Comparison of ENCODE assay signal across 8 cellular contexts in genomic region chr7:150755473-150756099, GRCh38. TPM values are rescaled to one million over a fixed set of nuclear protein-coding genes. Genes with fewer than 3 reads are reported as not detected.
DNase-seq lines count a peak whose midpoint lies in the region; ATAC-seq and TF ChIP-seq lines count a peak whose summit lies in the region.
"Had no signal": no experiment of that assay in that cellular context is flagged by ENCODE, and none has a peak within 500 bp of the region (broad histone marks: within the 10 kb centered on the region; RNA-seq: fewer than 3 reads in every experiment).

No MANE protein-coding gene starts in this region.

- TF ChIP-seq POLR2A in esophagus muscularis mucosa (IDR thresholded peaks at IDR 0.05; ENCODE audit: low read depth) (no peak), stomach (IDR thresholded peaks at IDR 0.05) (no peak)

- H3K9me3 ChIP-seq in esophagus muscularis mucosa (no peaks in the 10 kb centered on the region), stomach (no peaks in the 10 kb centered on the region)

- peaks cover 4 to 27% (median 25%) of the 10 kb centered on the region in 4 donors for H3K4me1 ChIP-seq in esophagus muscularis mucosa
- H3K4me1 ChIP-seq in stomach: peaks cover 0 to 22% (median 0%) of the 10 kb centered on the region in 4 donors

- H3K27ac ChIP-seq in esophagus muscularis mucosa (replicated peaks in 1 of 4) (peak overlapping the region in 3 of 4 donors; percentile 28 to 54 (median 40)), stomach (peak overlapping the region; percentile 13 to 63 (median 24))

- TF ChIP-seq CTCF in esophagus muscularis mucosa (IDR thresholded peaks at IDR 0.05) (no peak), stomach (IDR thresholded peaks at IDR 0.05) (no peak)

- ATAC-seq in HG02642 (IDR thresholded peaks at IDR 0.05; ENCODE audit: poor library complexity, unreplicated experiment): peak; percentile 46

- DNase-seq in activated CD4-positive, alpha-beta T cell treated with anti-CD3 and anti-CD28 coated beads for 1 hour: peak; percentile 61
- DNase-seq in esophagus muscularis mucosa (ENCODE audit: extremely low spot score) (no peak), stomach (no peak), hippocampal formation (lab: John Stamatoyannopoulos, UW) (no peak), cerebellar cortex (ENCODE audit: low spot score) (no peak), middle frontal gyrus (ENCODE audit: extremely low spot score, low spot score) (no peak)

- H3K36me3 ChIP-seq in esophagus muscularis mucosa: no peaks in the 10 kb centered on the region
- no peaks in the 10 kb centered on the region for H3K36me3 ChIP-seq in stomach

- H3K4me3 ChIP-seq in esophagus muscularis mucosa (no peak overlapping the region), stomach (no peak overlapping the region)

- intact Hi-C loops in esophagus muscularis mucosa (cut with DNase I) (loop anchor here (2.0 kb wide), 1 partner anchor 305 kb away; the partner anchor contains the start of gene GIMAP8), stomach (cut with DNase I; ENCODE audit: low total_unique reads) (loop anchor here (10.0 kb wide), 1 partner anchor 301 kb away; the partner anchor contains the start of gene GIMAP8)

- 75% methylated on average over 4 of the region's 4 CpGs for WGBS in esophagus muscularis mucosa
- WGBS in stomach, 5 donors: 67 to 74% (median 69%) methylated on average over 4 of the region's 4 CpGs

- H3K27me3 ChIP-seq in esophagus muscularis mucosa: no peaks in the 10 kb centered on the region
- no peaks in the 10 kb centered on the region for H3K27me3 ChIP-seq in stomach

- TF ChIP-seq EP300 in esophagus muscularis mucosa (IDR thresholded peaks at IDR 0.05) (no peak), stomach (IDR thresholded peaks at IDR 0.05) (no peak)

RNA-seq across cellular contexts. Expression of gene GIMAP5, which starts 18.4 kb away (rescaled TPM):
- total RNA-seq in esophagus muscularis mucosa: 10 to 100 TPM; 26.9 to 48.2 (median 28.6) TPM
- 10 to 100 TPM in 4 of 5 donors, 1 to 10 TPM in 1; 7.0 to 25.2 (median 20.9) TPM for total RNA-seq in stomach
- polyA plus RNA-seq in stomach: 10 to 100 TPM; 10.0 to 16.3 (median 14.0) TPM
- total RNA-seq: progenitor cell of endocrine pancreas had no signal

RNA-seq across cellular contexts. Expression of gene GIMAP1, which starts 39.2 kb away (rescaled TPM):
- 10 to 100 TPM in 2 of 4 donors, 1 to 10 TPM in 2; 6.6 to 13.0 (median 8.5) TPM for total RNA-seq in esophagus muscularis mucosa
- total RNA-seq in stomach: 1 to 10 TPM in 3 of 5 donors, under 1 TPM in 1, not detected in 1; 0.45 to 5.8 (median 4.7) TPM
- polyA plus RNA-seq in stomach: 1 to 10 TPM; 2.3 to 2.7 (median 2.4) TPM
- total RNA-seq: progenitor cell of endocrine pancreas had no signal

RNA-seq across cellular contexts. Expression of gene TMEM176B, which starts 44.6 kb away (rescaled TPM):
- 10 to 100 TPM; 19.5 to 58.2 (median 54.1) TPM for total RNA-seq in esophagus muscularis mucosa
- 100 to 1,000 TPM in 1 of 5 donors, 10 to 100 TPM in 4; 59.3 to 108 (median 87.6) TPM for total RNA-seq in stomach
- 100 to 1,000 TPM in 1 of 3 donors, 10 to 100 TPM in 2; 29.4 to 157 (median 90.1) TPM for polyA plus RNA-seq in stomach

RNA-seq across cellular contexts. Expression of gene TMEM176A, which starts 45.0 kb away (rescaled TPM):
- total RNA-seq in esophagus muscularis mucosa (10 to 100 TPM; 11.6 to 47.7 (median 35.5) TPM), stomach (100 to 1,000 TPM in 1 of 5 donors, 10 to 100 TPM in 4; 14.7 to 116 (median 35.8) TPM)
- 10 to 100 TPM; 21.4 to 92.0 (median 62.0) TPM for polyA plus RNA-seq in stomach
